11 cellular contexts compared by ENCODE assay signal in the genomic region with DNA sequence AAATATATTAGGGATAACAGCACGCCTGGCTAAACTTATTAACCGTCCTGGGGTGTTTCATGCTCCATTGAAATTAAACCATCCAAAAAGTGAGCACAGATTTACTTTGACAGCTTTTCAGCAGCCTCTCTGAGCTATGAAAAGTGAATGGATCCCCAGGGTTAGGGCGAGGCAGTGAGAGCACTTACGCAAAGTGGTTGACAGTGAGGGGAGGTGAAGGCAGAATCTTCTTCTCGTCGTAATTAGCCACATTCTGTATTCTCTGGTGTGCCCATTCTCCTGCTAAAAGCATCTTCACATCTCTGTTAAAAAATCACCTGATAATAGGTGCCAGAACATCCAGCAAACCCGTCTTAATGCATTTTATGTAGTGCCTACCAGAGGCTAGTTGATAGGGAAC. TPM values are rescaled to one million over a fixed set of nuclear protein-coding genes. Genes with fewer than 3 reads are reported as not detected.
DNase-seq lines count a peak whose midpoint lies in the region; ATAC-seq and TF ChIP-seq lines count a peak whose summit lies in the region.
"Had no signal": no experiment of that assay in that cellular context is flagged by ENCODE, and none has a peak within 500 bp of the region (broad histone marks: within the 10 kb centered on the region; RNA-seq: fewer than 3 reads in every experiment).

No MANE protein-coding gene starts in this region.

- TF ChIP-seq CTCF in cardiac muscle cell (IDR thresholded peaks at IDR 0.05; ENCODE audit: low read depth, low read length) = no peak
- TF ChIP-seq CTCF in tibial nerve (IDR thresholded peaks at IDR 0.05) = no peak

- H3K9me3 ChIP-seq in cardiac muscle cell (ENCODE audit: low read depth) (no peaks in the 10 kb centered on the region), tibial nerve (no peaks in the 10 kb centered on the region)
- H3K9me3 ChIP-seq: testis had no signal

- ATAC-seq in left cardiac atrium (no peak), T-cell (replicated peaks in 1 of 4) (no peak), HG03520 (IDR thresholded peaks at IDR 0.05; ENCODE audit: unreplicated experiment) (no peak)

- H3K27ac Mint-ChIP-seq in T-cell (no peak overlapping the region), immature natural killer cell (no peak overlapping the region)

- H3K4me1 Mint-ChIP-seq in T-cell (peaks cover 16 to 26% (median 19%) of the 10 kb centered on the region in 3 donors), immature natural killer cell (peaks cover 28 to 29% of the 10 kb centered on the region in 2 donors)

- 70 to 73% methylated on average over 7 of the region's 7 CpGs for WGBS in tibial nerve, 2 donors

- POLR2A ChIA-PET in T-cell (lab: Charles Lee) = no interaction called here

- H3K27me3 ChIP-seq in cardiac muscle cell (no peaks in the 10 kb centered on the region), tibial nerve (no peaks in the 10 kb centered on the region), H7 (ENCODE audit: control insufficient read depth, insufficient read depth, low read length) (peaks cover 5% of the 10 kb centered on the region; the same call in 1 of the 2 replicates)
- H3K27me3 ChIP-seq: testis had no signal

- no peak for TF ChIP-seq POLR2A in tibial nerve (IDR thresholded peaks at IDR 0.05)

- peaks cover 24% of the 10 kb centered on the region for H3K4me1 ChIP-seq in cardiac muscle cell (ENCODE audit: low read depth)
- peaks cover 0 to 28% (median 0%) of the 10 kb centered on the region in 4 donors for H3K4me1 ChIP-seq in tibial nerve
- H3K4me1 ChIP-seq: testis had no signal

- no peaks in the 10 kb centered on the region for H3K9me3 Mint-ChIP-seq in T-cell
- no peaks in the 10 kb centered on the region for H3K9me3 Mint-ChIP-seq in immature natural killer cell

- CTCF ChIA-PET in T-cell (lab: Charles Lee) = no interaction called here

- H3K27me3 Mint-ChIP-seq in T-cell (no peaks in the 10 kb centered on the region), immature natural killer cell (ENCODE audit: low read depth in 3 of 3) (peaks cover 1 to 14% (median 7%) of the 10 kb centered on the region in 3 donors)

- H3K4me3 Mint-ChIP-seq in T-cell (peak overlapping the region in 2 of 3 donors; percentile 13 to 98), immature natural killer cell (peak overlapping the region; percentile 48 to 97 (median 96))

- intact Hi-C loops in left cardiac atrium (cut with DNase I) = loop anchor here in 1 of 2 donors (5.0 kb wide), 1 partner anchor 1709 kb away; no protein-coding TSS in a partner anchor

- H3K4me3 ChIP-seq in cardiac muscle cell = peak overlapping the region; percentile 85
- peak overlapping the region in 3 of 4 donors; percentile 80 to 92 (median 88) for H3K4me3 ChIP-seq in tibial nerve
- H3K4me3 ChIP-seq in H7 (ENCODE audit: insufficient read depth, low read depth, low read length) = no peak overlapping the region

- DNase-seq in cardiac muscle cell (ENCODE audit: low read depth in 1 of 2, low spot score in 1 of 2) (no peak), left cardiac atrium (no peak), T-cell (no peak), immature natural killer cell (no peak), tibial nerve (ENCODE audit: low spot score in 2 of 2) (no peak), H7 (no peak), kidney glomerular epithelial cell (lab: John Stamatoyannopoulos, UW) (no peak)
- DNase-seq: activated CD4-positive, CD25-positive, alpha-beta regulatory T cell; DMS79 treated with DMSO at 0.1 percent for 48 hours; testis had no signal

- no peak overlapping the region for H3K27ac ChIP-seq in cardiac muscle cell
- H3K27ac ChIP-seq in tibial nerve = peak overlapping the region in 2 of 4 donors; percentile 93 to 98
- H3K27ac ChIP-seq: testis had no signal

- TF ChIP-seq EP300 in tibial nerve (IDR thresholded peaks at IDR 0.05) = no peak

- H3K36me3 Mint-ChIP-seq in T-cell = peaks cover 6% of the 10 kb centered on the region
- no peaks in the 10 kb centered on the region for H3K36me3 Mint-ChIP-seq in immature natural killer cell

- H3K36me3 ChIP-seq in cardiac muscle cell = no peaks in the 10 kb centered on the region
- no peaks in the 10 kb centered on the region for H3K36me3 ChIP-seq in tibial nerve
- H3K36me3 ChIP-seq in H7 (replicated peaks; ENCODE audit: control insufficient read depth, insufficient read depth, low read length) = no peaks in the 10 kb centered on the region

RNA-seq across cellular contexts. Expression of a gene that starts 1.9 kb away (rescaled TPM):
- total RNA-seq in cardiac muscle cell (8.3 and 10.8 TPM in 2 replicates), left cardiac atrium (1 to 10 TPM; 3.3 to 5.2 TPM), T-cell (1 to 10 TPM; 3.6 to 5.4 (median 4.4) TPM), tibial nerve (10 to 100 TPM; 19.5 to 35.8 (median 22.9) TPM)
- polyA plus RNA-seq in cardiac muscle cell (0.89 and 2.0 TPM in 2 replicates), immature natural killer cell (not detected)
- total RNA-seq in H7 (2014; rRNA removed; shearing (Covaris generic)) = 3.7 and 4.8 TPM in 2 replicates
